In the genomic region with DNA sequence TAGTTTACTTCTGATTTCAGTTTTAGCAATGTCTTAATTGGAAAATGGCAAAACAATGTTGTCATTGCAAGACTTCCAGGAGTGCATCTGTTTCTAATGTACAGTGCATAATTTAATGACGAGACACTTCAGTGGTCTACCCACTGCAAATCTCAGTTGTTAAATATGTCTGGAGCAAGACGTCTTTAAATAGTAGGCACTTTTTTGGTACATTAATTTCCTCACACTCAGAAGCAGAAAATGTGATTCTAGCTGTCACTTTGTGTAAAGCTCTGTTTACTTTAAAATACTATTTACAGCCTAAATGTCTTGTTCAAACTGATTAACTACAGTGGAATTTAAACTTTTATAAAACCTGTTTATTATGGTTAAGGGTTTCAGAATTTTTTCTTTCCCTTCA, we compare ENCODE assay signal across 1 cellular context.
TF ChIP-seq lines count a peak whose summit lies in the region.

No MANE protein-coding gene starts in this region.

TF ChIP-seq in WTC11, 78 proteins besides CTCF, POLR2A, EP300 and RAD21 (continued from another document):
- TF ChIP-seq ZBTB43 (CRISPR knock-in tag; IDR thresholded peaks at IDR 0.05) (no peak), RORB (CRISPR knock-in tag; IDR thresholded peaks at IDR 0.05) (no peak), USF2 (CRISPR knock-in tag; IDR thresholded peaks at IDR 0.05) (no peak), E2F4 (CRISPR knock-in tag; IDR thresholded peaks at IDR 0.05; ENCODE audit: borderline replicate concordance, low read depth) (no peak), ZNF121 (CRISPR knock-in tag; IDR thresholded peaks at IDR 0.05) (no peak), ATF3 (CRISPR knock-in tag; conservative IDR thresholded peaks at IDR 0.05) (no peak), NR3C1 (CRISPR knock-in tag; conservative IDR thresholded peaks at IDR 0.05; ENCODE audit: low read depth) (no peak), GTF2I (CRISPR knock-in tag; conservative IDR thresholded peaks at IDR 0.05) (no peak), ZNF396 (CRISPR knock-in tag; IDR thresholded peaks at IDR 0.05; ENCODE audit: borderline replicate concordance) (no peak), AFF4 (CRISPR knock-in tag; IDR thresholded peaks at IDR 0.05; ENCODE audit: borderline replicate concordance) (no peak), ZNF416 (CRISPR knock-in tag; IDR thresholded peaks at IDR 0.05) (no peak), NR2C2 (CRISPR knock-in tag; IDR thresholded peaks at IDR 0.05) (no peak), ZNF512 (CRISPR knock-in tag; IDR thresholded peaks at IDR 0.05; ENCODE audit: borderline replicate concordance) (no peak), RELA (CRISPR knock-in tag; IDR thresholded peaks at IDR 0.05; ENCODE audit: borderline replicate concordance) (no peak)
- TF ChIP-seq, protein P1, sequence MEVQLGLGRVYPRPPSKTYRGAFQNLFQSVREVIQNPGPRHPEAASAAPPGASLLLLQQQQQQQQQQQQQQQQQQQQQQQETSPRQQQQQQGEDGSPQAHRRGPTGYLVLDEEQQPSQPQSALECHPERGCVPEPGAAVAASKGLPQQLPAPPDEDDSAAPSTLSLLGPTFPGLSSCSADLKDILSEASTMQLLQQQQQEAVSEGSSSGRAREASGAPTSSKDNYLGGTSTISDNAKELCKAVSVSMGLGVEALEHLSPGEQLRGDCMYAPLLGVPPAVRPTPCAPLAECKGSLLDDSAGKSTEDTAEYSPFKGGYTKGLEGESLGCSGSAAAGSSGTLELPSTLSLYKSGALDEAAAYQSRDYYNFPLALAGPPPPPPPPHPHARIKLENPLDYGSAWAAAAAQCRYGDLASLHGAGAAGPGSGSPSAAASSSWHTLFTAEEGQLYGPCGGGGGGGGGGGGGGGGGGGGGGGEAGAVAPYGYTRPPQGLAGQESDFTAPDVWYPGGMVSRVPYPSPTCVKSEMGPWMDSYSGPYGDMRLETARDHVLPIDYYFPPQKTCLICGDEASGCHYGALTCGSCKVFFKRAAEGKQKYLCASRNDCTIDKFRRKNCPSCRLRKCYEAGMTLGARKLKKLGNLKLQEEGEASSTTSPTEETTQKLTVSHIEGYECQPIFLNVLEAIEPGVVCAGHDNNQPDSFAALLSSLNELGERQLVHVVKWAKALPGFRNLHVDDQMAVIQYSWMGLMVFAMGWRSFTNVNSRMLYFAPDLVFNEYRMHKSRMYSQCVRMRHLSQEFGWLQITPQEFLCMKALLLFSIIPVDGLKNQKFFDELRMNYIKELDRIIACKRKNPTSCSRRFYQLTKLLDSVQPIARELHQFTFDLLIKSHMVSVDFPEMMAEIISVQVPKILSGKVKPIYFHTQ (CRISPR knock-in tag; IDR thresholded peaks at IDR 0.05): no peak
- TF ChIP-seq, protein P2, sequence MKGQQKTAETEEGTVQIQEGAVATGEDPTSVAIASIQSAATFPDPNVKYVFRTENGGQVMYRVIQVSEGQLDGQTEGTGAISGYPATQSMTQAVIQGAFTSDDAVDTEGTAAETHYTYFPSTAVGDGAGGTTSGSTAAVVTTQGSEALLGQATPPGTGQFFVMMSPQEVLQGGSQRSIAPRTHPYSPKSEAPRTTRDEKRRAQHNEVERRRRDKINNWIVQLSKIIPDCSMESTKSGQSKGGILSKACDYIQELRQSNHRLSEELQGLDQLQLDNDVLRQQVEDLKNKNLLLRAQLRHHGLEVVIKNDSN (CRISPR knock-in tag; IDR thresholded peaks at IDR 0.05): no peak
TF ChIP-seq in WTC11: peak in this region for 0.
